In the genomic region with DNA sequence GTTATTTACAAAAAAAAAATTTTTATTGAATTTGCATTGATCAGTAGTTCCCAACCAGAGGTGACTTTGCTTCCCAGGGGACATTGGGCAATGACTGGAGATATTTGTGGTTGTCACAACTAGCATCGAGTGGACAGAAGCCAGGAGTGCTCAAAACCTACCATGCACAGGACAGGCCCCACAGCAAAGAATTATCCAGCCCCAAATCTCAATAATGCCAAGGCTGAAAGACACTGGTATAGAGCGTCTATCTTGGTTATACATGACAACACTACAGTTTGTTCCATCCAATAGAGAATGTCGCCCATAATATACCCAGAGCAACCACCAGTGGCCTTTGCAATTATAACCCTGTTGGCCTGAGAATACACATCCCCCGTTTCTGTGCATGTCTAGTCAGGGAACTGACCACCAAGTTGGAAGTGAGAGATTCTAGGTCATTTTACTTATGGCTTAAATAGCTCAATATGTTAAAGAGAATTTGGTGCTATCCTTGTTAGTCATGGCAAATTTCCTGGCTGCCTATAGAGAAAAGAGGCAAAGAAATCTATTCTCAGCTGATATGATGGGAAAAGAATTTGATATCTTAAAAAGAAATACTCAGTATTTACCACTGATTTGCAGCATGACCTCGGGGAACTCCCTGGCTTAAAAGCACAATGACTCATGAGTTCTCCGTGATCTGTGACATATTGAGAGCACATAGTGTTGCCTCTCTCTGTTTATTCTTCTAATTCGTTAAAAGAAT, we compare ENCODE assay signal across 10 cellular contexts.
DNase-seq lines count a peak whose midpoint lies in the region; ATAC-seq and TF ChIP-seq lines count a peak whose summit lies in the region.
"Had no signal": no experiment of that assay in that cellular context is flagged by ENCODE, and none has a peak within 500 bp of the region (broad histone marks: within the 10 kb centered on the region; RNA-seq: fewer than 3 reads in every experiment).

No MANE protein-coding gene starts in this region.

- H3K9me3 ChIP-seq in adipocyte (ENCODE audit: control insufficient read depth, low read length) (no peaks in the 10 kb centered on the region), right lobe of liver (no peaks in the 10 kb centered on the region)

- H3K27me3 ChIP-seq in adipocyte (replicated peaks; ENCODE audit: control insufficient read depth, insufficient read depth, low read length) (no peaks in the 10 kb centered on the region), right lobe of liver (no peaks in the 10 kb centered on the region)

- no peak for TF ChIP-seq CTCF in right lobe of liver (IDR thresholded peaks at IDR 0.05)

- H3K4me1 ChIP-seq in adipocyte (ENCODE audit: control insufficient read depth, insufficient read depth, low read length) (peaks cover 26% of the 10 kb centered on the region), right lobe of liver (peaks cover 0 to 47% (median 10%) of the 10 kb centered on the region in 4 donors)

- no peak for TF ChIP-seq POLR2A in right lobe of liver (IDR thresholded peaks at IDR 0.05)
- no peak for TF ChIP-seq POLR2A in erythroblast (IDR thresholded peaks at IDR 0.05; ENCODE audit: low read length)

- WGBS in right lobe of liver (ENCODE audit: insufficient coverage, low coverage, low lambda C conversion rate, missing lambda C conversion rate), result 14% methylated on average over 5 of the region's 7 CpGs

- peak overlapping the region; percentile 74 to 93 (median 85) for H3K27ac ChIP-seq in right lobe of liver

- no peaks in the 10 kb centered on the region for H3K36me3 ChIP-seq in adipocyte (ENCODE audit: control insufficient read depth, insufficient read depth, low read length, severe bottlenecking)
- H3K36me3 ChIP-seq in right lobe of liver, result no peaks in the 10 kb centered on the region

- intact Hi-C loops in right lobe of liver (cut with DNase I), result no loop called here

- no peak overlapping the region for H3K9ac ChIP-seq in adipocyte (ENCODE audit: low read length)

- H3K4me3 ChIP-seq in adipocyte (ENCODE audit: low read length) (peak overlapping the region; percentile 1), right lobe of liver (no peak overlapping the region)

- ATAC-seq in right lobe of liver (peak; percentile 80 to 82 (median 81)), GM21360 (IDR thresholded peaks at IDR 0.05; ENCODE audit: unreplicated experiment) (no peak), HG03159 (IDR thresholded peaks at IDR 0.05; ENCODE audit: unreplicated experiment) (no peak)

- DNase-seq in COLO829 (ENCODE audit: low spot score) (peak; percentile 73), H4 (ENCODE audit: low spot score) (peak; percentile 26), adipocyte (ENCODE audit: low read depth) (peak; percentile 59), right lobe of liver (peak in 1 of 3 donors; percentile 75), DMS153 treated with DMSO at 0.1 percent for 48 hours (lab: John Stamatoyannopoulos, UW; ENCODE audit: unreplicated experiment) (no peak), erythroblast (lab: John Stamatoyannopoulos, UW) (no peak)
- DNase-seq: activated CD4-positive, alpha-beta T cell treated with anti-CD3 and anti-CD28 coated beads, Interleukin-2, amount 10 ng/mL, durations not matched to agents 7 days and 5 days; stimulated activated CD8-positive, alpha-beta memory T cell treated with anti-CD3 and anti-CD28 coated beads, Interleukin-4, amount 100 ng/mL, for 48 hours had no signal

Comparison
In these comparisons a context has a peak if more than half of its experiments do, and no peak if none do; other contexts are left out.
1. DNase-seq: peak in COLO829 (single experiment), H4 (single experiment) and adipocyte (single experiment); none in DMS153 treated with DMSO at 0.1 percent for 48 hours (single experiment) and erythroblast (0 of 2).
2. ATAC-seq: peak in right lobe of liver (4 of 4); none in GM21360 (single experiment) and HG03159 (single experiment).